13 cellular contexts compared by ENCODE assay signal in genomic region chr2:220394433-220394832, GRCh38.
DNase-seq lines count a peak whose midpoint lies in the region; ATAC-seq and TF ChIP-seq lines count a peak whose summit lies in the region.
"Had no signal": no experiment of that assay in that cellular context is flagged by ENCODE, and none has a peak within 500 bp of the region (broad histone marks: within the 10 kb centered on the region; RNA-seq: fewer than 3 reads in every experiment).

No MANE protein-coding gene starts in this region.

- no peak overlapping the region for H3K27ac Mint-ChIP-seq in WTC11
- H3K27ac Mint-ChIP-seq: memory B cell had no signal

- no peaks in the 10 kb centered on the region for H3K9me3 ChIP-seq in smooth muscle cell (replicated peaks; ENCODE audit: low read depth)

- H2AFZ ChIP-seq in smooth muscle cell (ENCODE audit: low read depth): no peak overlapping the region

- H3K4me3 ChIP-seq in choroid plexus epithelial cell (ENCODE audit: low read depth, low read length) (no peak overlapping the region), retinal pigment epithelial cell (ENCODE audit: low read length) (no peak overlapping the region), smooth muscle cell (no peak overlapping the region)
- H3K4me3 ChIP-seq: GM12878 had no signal

- H3F3A ChIP-seq in smooth muscle cell (ENCODE audit: low read depth): no peaks in the 10 kb centered on the region

- H3K4me2 ChIP-seq in smooth muscle cell: no peak overlapping the region

- no peaks in the 10 kb centered on the region for H3K4me1 ChIP-seq in smooth muscle cell (ENCODE audit: low read depth)

- POLR2A ChIA-PET in WTC11 (lab: Charles Lee): no interaction called here

- H3K27me3 Mint-ChIP-seq in WTC11 (ENCODE audit: low read depth): no peaks in the 10 kb centered on the region
- H3K27me3 Mint-ChIP-seq: memory B cell had no signal

- DNase-seq in NCI-H2227 (lab: John Stamatoyannopoulos, UW; ENCODE audit: unreplicated experiment): peak; percentile 12
- DNase-seq in NCI-H2227 treated with DMSO at 0.1 percent for 48 hours (lab: John Stamatoyannopoulos, UW): no peak
- peak; percentile 69 for DNase-seq in NCI-H345 (lab: John Stamatoyannopoulos, UW)
- peak; percentile 71 for DNase-seq in choroid plexus epithelial cell (ENCODE audit: low read depth)
- peak; percentile 60 for DNase-seq in retinal pigment epithelial cell (ENCODE audit: low read depth)
- no peak for DNase-seq in smooth muscle cell (lab: John Stamatoyannopoulos, UW; ENCODE audit: unreplicated experiment)
- no peak for DNase-seq in WTC11 (ENCODE audit: low spot score)
- DNase-seq in islet precursor cell: no peak
- DNase-seq: activated gamma-delta T cell, NCI-H524 had no signal

- no peaks in the 10 kb centered on the region for H3K36me3 Mint-ChIP-seq in WTC11
- H3K36me3 Mint-ChIP-seq: memory B cell had no signal

- H3K9me3 Mint-ChIP-seq in WTC11: peaks cover 3% of the 10 kb centered on the region; the same call in 1 of the 2 replicates
- H3K9me3 Mint-ChIP-seq: memory B cell had no signal

- no peaks in the 10 kb centered on the region for H3K36me3 ChIP-seq in smooth muscle cell (ENCODE audit: low read depth)

- no peaks in the 10 kb centered on the region for H4K20me1 ChIP-seq in smooth muscle cell (ENCODE audit: low read depth)

- peaks cover 6% of the 10 kb centered on the region; the same call in 1 of the 2 replicates for H3K4me1 Mint-ChIP-seq in WTC11
- H3K4me1 Mint-ChIP-seq: memory B cell had no signal

- no peaks in the 10 kb centered on the region for H3K79me2 ChIP-seq in smooth muscle cell (ENCODE audit: low read depth)

- H3K27me3 ChIP-seq in smooth muscle cell (ENCODE audit: low read depth): no peaks in the 10 kb centered on the region

- ATAC-seq in WTC11: no peak
- ATAC-seq: GM12878 had no signal

- no peak overlapping the region for H3K9ac ChIP-seq in smooth muscle cell (ENCODE audit: low read depth)

- no peak overlapping the region for H3K27ac ChIP-seq in smooth muscle cell (ENCODE audit: low read depth)
- H3K27ac ChIP-seq: VCaP had no signal

- H3K4me3 Mint-ChIP-seq in WTC11: no peak overlapping the region
- H3K4me3 Mint-ChIP-seq: memory B cell had no signal

- no peak for TF ChIP-seq CTCF in choroid plexus epithelial cell (conservative IDR thresholded peaks at IDR 0.05; ENCODE audit: low read depth, low read length)
- no peak for TF ChIP-seq CTCF in retinal pigment epithelial cell (conservative IDR thresholded peaks at IDR 0.05; ENCODE audit: low read depth, low read length)
- no peak for TF ChIP-seq CTCF in smooth muscle cell (IDR thresholded peaks at IDR 0.05; ENCODE audit: borderline replicate concordance, insufficient read depth, poor library complexity, severe bottlenecking)
- TF ChIP-seq CTCF in WTC11 (IDR thresholded peaks at IDR 0.05): no peak

- CTCF ChIA-PET in WTC11 (lab: Charles Lee): no interaction called here

TF ChIP-seq in WTC11, 78 proteins besides CTCF, POLR2A, EP300 and RAD21:
- TF ChIP-seq NR1H2 (CRISPR knock-in tag; IDR thresholded peaks at IDR 0.05) (no peak), NFATC4 (CRISPR knock-in tag; IDR thresholded peaks at IDR 0.05) (no peak), CREM (CRISPR knock-in tag; IDR thresholded peaks at IDR 0.05) (no peak), IRF1 (CRISPR knock-in tag; IDR thresholded peaks at IDR 0.05) (no peak), ETV6 (CRISPR knock-in tag; IDR thresholded peaks at IDR 0.05) (no peak), ATF2 (CRISPR knock-in tag; IDR thresholded peaks at IDR 0.05; ENCODE audit: borderline replicate concordance, low read depth) (no peak), NFE2L1 (CRISPR knock-in tag; IDR thresholded peaks at IDR 0.05) (no peak), RORB (CRISPR knock-in tag; IDR thresholded peaks at IDR 0.05) (no peak), IRF2 (CRISPR knock-in tag; IDR thresholded peaks at IDR 0.05; ENCODE audit: borderline replicate concordance, low read depth) (no peak), FOXP4 (CRISPR knock-in tag; IDR thresholded peaks at IDR 0.05) (no peak), STAT6 (CRISPR knock-in tag; conservative IDR thresholded peaks at IDR 0.05; ENCODE audit: low read depth) (no peak), ZNF317 (CRISPR knock-in tag; IDR thresholded peaks at IDR 0.05; ENCODE audit: borderline replicate concordance, low read depth) (no peak)
TF ChIP-seq in WTC11: peak in this region for 0.

Comparison
In these comparisons a context has a peak if more than half of its experiments do, and no peak if none do; other contexts are left out.
1. DNase-seq: peak in NCI-H2227 (single experiment), NCI-H345 (single experiment), choroid plexus epithelial cell (single experiment) and retinal pigment epithelial cell (single experiment); none in NCI-H2227 treated with DMSO at 0.1 percent for 48 hours (single experiment), smooth muscle cell (single experiment), WTC11 (single experiment) and islet precursor cell (single experiment).